ENCODE assay signal across 29 cellular contexts in genomic region chr3:14505803-14506500, GRCh38. TPM values are rescaled to one million over a fixed set of nuclear protein-coding genes. Genes with fewer than 3 reads are reported as not detected.
DNase-seq lines count a peak whose midpoint lies in the region; ATAC-seq, FAIRE-seq and TF ChIP-seq lines count a peak whose summit lies in the region.
"Had no signal": no experiment of that assay in that cellular context is flagged by ENCODE, and none has a peak within 500 bp of the region (broad histone marks: within the 10 kb centered on the region; RNA-seq: fewer than 3 reads in every experiment).

No MANE protein-coding gene starts in this region.

- no peak for TF ChIP-seq CTCF in HEK293 (tag by site-specific recombination; IDR thresholded peaks at IDR 0.05)
- TF ChIP-seq CTCF in kidney (IDR thresholded peaks at IDR 0.05; ENCODE audit: borderline replicate concordance, extremely low read depth, insufficient read depth): no peak
- TF ChIP-seq CTCF in stomach (IDR thresholded peaks at IDR 0.05): no peak

- TF ChIP-seq EP300 in stomach (IDR thresholded peaks at IDR 0.05): no peak

- H3K9ac ChIP-seq in kidney (ENCODE audit: low read length in 2 of 2): no peak overlapping the region

- no peak for TF ChIP-seq POLR2A in stomach (IDR thresholded peaks at IDR 0.05)

- no peaks in the 10 kb centered on the region for H3K36me3 ChIP-seq in HEK293 (ENCODE audit: control insufficient read depth in 2 of 2, insufficient read depth in 1 of 2, low read length in 2 of 2)
- no peaks in the 10 kb centered on the region for H3K36me3 ChIP-seq in kidney (ENCODE audit: control insufficient read depth in 1 of 2, insufficient read depth in 2 of 2, low read length in 2 of 2)
- H3K36me3 ChIP-seq in stomach: no peaks in the 10 kb centered on the region
- H3K36me3 ChIP-seq: SJSA1 had no signal

- intact Hi-C loops in kidney (cut with DNase I) (no loop called here), posterior vena cava (cut with DNase I) (loop anchor here in 1 of 2 donors (1.0 to 5.0 kb wide), 2 partner anchors 41 to 416 kb away; no protein-coding TSS in a partner anchor), stomach (cut with DNase I; ENCODE audit: low total_unique reads) (loop anchor here (5.0 kb wide), 1 partner anchor 41 kb away; no protein-coding TSS in a partner anchor)

- CTCF ChIA-PET in HEK293 (lab: Yijun Ruan, JAX): interaction anchor here (0.7 to 1.1 kb wide), 2 partner anchors 42 to 245 kb away, joined by 3 read pairs; no protein-coding TSS in a partner anchor

- no peaks in the 10 kb centered on the region for H3K4me1 ChIP-seq in HEK293 (ENCODE audit: control insufficient read depth, insufficient read depth, low read length)
- H3K4me1 ChIP-seq in kidney (ENCODE audit: control insufficient read depth in 1 of 2, insufficient read depth in 1 of 2, low read depth in 1 of 2, low read length in 2 of 2): no peaks in the 10 kb centered on the region
- peaks cover 0 to 6% (median 2%) of the 10 kb centered on the region in 4 donors for H3K4me1 ChIP-seq in stomach

- 71 to 87% (median 83%) methylated on average over 12 to 16 of the region's 16 CpGs for WGBS in stomach, 5 donors

- H3K27ac ChIP-seq in HEK293 (ENCODE audit: extremely low read depth, low read depth, low read length): no peak overlapping the region
- no peak overlapping the region for H3K27ac ChIP-seq in kidney (ENCODE audit: low read depth in 2 of 2, low read length in 2 of 2)
- no peak overlapping the region for H3K27ac ChIP-seq in stomach
- H3K27ac ChIP-seq: SJSA1 had no signal

- H3K27me3 ChIP-seq in stomach: no peaks in the 10 kb centered on the region
- H3K27me3 ChIP-seq: SJSA1 had no signal

- DNase-seq in activated CD8-positive, alpha-beta memory T cell treated with anti-CD3 and anti-CD28 coated beads, Interleukin-2, amount 50 U/mL, for 48 hours: peak; percentile 42
- no peak for DNase-seq in activated CD8-positive, alpha-beta memory T cell treated with anti-CD3 and anti-CD28 coated beads for 24 hours
- DNase-seq in kidney (peak; percentile 57), posterior vena cava (ENCODE audit: low spot score) (peak; percentile 71), NCI-H2107 treated with DMSO at 0.1 percent for 48 hours (lab: John Stamatoyannopoulos, UW; ENCODE audit: unreplicated experiment) (no peak), stomach (no peak)
- DNase-seq: Calu3; DMS153; DND-41; KBM-7; MV-4-11; NCI-H1105; NCI-H146; NCI-H1930; NCI-H2107; NCI-H446; NCI-H524 treated with DMSO at 0.1 percent for 48 hours; NCI-H774; NK-92 treated with Interleukin-12 subunit alpha and Interleukin-12 subunit beta, amount 100 ng/mL, for 24 hours; PC-3 had no signal

- H3K9me3 ChIP-seq in HEK293 (ENCODE audit: control insufficient read depth, insufficient read depth, low read depth, low read length) (no peaks in the 10 kb centered on the region; the same call in 1 of the 2 replicates), kidney (ENCODE audit: control insufficient read depth in 1 of 2, low read length in 2 of 2) (peaks cover 2 to 6% of the 10 kb centered on the region in 2 donors), stomach (peaks cover 10 to 24% (median 14%) of the 10 kb centered on the region in 4 donors)
- H3K9me3 ChIP-seq: SJSA1 had no signal

- no peak for FAIRE-seq in kidney (lab: Jason Lieb, UNC)
- FAIRE-seq: GM12892, GM19239, HTR-8/SVneo had no signal

- no peak for ATAC-seq in HG03025 (IDR thresholded peaks at IDR 0.05; ENCODE audit: low FRiP score, unreplicated experiment)
- ATAC-seq: PC-3 had no signal

- POLR2A ChIA-PET in HEK293 (lab: Yijun Ruan, JAX): no interaction called here

- H3K4me3 ChIP-seq in HEK293 (ENCODE audit: low read depth, low read length) (no peak overlapping the region), kidney (ENCODE audit: low read length in 2 of 2) (no peak overlapping the region), stomach (no peak overlapping the region)
- H3K4me3 ChIP-seq: SJSA1 had no signal

TF ChIP-seq in HEK293, 187 proteins besides CTCF, POLR2A, EP300 and RAD21:
- TF ChIP-seq ZEB2 (tag by site-specific recombination; IDR thresholded peaks at IDR 0.05) (no peak), ZIC2 (tag by site-specific recombination; IDR thresholded peaks at IDR 0.05) (peak; percentile 21; the same call in 1 of the 2 replicates), ZNF561 (tag by site-specific recombination; IDR thresholded peaks at IDR 0.05; ENCODE audit: borderline replicate concordance) (no peak), SETDB1 (IDR thresholded peaks at IDR 0.05; ENCODE audit: insufficient read length, low read length) (no peak), ZNF791 (tag by site-specific recombination; IDR thresholded peaks at IDR 0.05) (no peak), ZNF560 (tag by site-specific recombination; IDR thresholded peaks at IDR 0.05; ENCODE audit: borderline replicate concordance) (no peak), ZNF610 (tag by site-specific recombination; IDR thresholded peaks at IDR 0.05; ENCODE audit: borderline replicate concordance) (no peak)
- TF ChIP-seq, protein P1, sequence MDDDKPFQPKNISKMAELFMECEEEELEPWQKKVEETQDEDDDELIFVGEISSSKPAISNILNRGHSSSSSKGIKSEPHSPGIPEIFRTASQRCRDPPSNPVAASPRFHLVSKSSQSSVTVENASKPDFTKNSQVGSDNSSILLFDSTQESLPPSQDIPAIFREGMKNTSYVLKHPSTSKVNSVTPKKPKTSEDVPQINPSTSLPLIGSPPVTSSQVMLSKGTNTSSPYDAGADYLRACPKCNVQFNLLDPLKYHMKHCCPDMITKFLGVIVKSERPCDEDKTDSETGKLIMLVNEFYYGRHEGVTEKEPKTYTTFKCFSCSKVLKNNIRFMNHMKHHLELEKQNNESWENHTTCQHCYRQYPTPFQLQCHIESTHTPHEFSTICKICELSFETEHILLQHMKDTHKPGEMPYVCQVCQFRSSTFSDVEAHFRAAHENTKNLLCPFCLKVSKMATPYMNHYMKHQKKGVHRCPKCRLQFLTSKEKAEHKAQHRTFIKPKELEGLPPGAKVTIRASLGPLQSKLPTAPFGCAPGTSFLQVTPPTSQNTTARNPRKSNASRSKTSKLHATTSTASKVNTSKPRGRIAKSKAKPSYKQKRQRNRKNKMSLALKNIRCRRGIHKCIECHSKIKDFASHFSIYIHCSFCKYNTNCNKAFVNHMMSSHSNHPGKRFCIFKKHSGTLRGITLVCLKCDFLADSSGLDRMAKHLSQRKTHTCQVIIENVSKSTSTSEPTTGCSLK (tag by site-specific recombination; IDR thresholded peaks at IDR 0.05): no peak

RNA-seq across cellular contexts. Expression of gene GRIP2, which starts 34.2 kb away (rescaled TPM):
- total RNA-seq in kidney: 3.0 TPM
- polyA plus RNA-seq in kidney (ENCODE audit: insufficient read depth, low read depth, low replicate concordance): 3.2 TPM
- total RNA-seq in posterior vena cava: 1 to 10 TPM; 3.7 to 3.9 TPM
- 10 to 100 TPM in 1 of 5 donors, 1 to 10 TPM in 3, under 1 TPM in 1; 0.58 to 33.8 (median 5.0) TPM for total RNA-seq in stomach
- 1 to 10 TPM; 1.5 to 2.9 (median 2.7) TPM for polyA plus RNA-seq in stomach
- total RNA-seq: A172, Calu3, LHCN-M2, MCF 10A had no signal

Comparison
In these comparisons a context has a peak if more than half of its experiments do, and no peak if none do; other contexts are left out.
1. DNase-seq: peak in activated CD8-positive, alpha-beta memory T cell treated with anti-CD3 and anti-CD28 coated beads, Interleukin-2, amount 50 U/mL, for 48 hours (single experiment), kidney (single experiment) and posterior vena cava (single experiment); none in activated CD8-positive, alpha-beta memory T cell treated with anti-CD3 and anti-CD28 coated beads for 24 hours (single experiment), NCI-H2107 treated with DMSO at 0.1 percent for 48 hours (single experiment) and stomach (single experiment).